ENCODE assay signal across 12 cellular contexts in the genomic region with DNA sequence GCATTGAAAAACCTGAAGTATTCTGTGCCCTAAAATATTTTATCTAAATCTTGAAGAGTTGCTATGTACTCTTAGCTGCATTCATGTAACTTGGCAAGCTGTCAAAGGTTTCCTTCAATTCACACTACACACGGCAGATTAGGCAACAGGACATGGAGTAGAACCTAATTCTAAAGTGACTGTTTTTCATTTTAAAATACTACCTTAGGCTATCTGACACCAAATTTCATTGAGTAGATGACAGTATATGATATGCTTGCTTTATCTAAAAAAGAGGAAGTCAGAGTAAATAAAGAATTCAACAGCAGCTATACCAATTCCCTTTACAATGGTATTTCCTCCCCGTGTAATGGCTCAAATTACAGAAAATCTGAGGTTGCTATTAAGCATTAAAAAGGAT. TPM values are rescaled to one million over a fixed set of nuclear protein-coding genes. Genes with fewer than 3 reads are reported as not detected.
A peak's percentile ranks its signal among the peaks of the same experiment; 100 is the strongest.
DNase-seq lines count a peak whose midpoint lies in the region; ATAC-seq, FAIRE-seq and TF ChIP-seq lines count a peak whose summit lies in the region.
"Had no signal": no experiment of that assay in that cellular context is flagged by ENCODE, and none has a peak within 500 bp of the region (broad histone marks: within the 10 kb centered on the region; RNA-seq: fewer than 3 reads in every experiment).

No MANE protein-coding gene starts in this region.

- peaks cover 9 to 24% of the 10 kb centered on the region in 2 experiments; a peak in 3 of 4 replicates for H3K79me1 ChIP-seq in IMR-90 (ENCODE audit: low read depth in 1 of 2, low read length in 2 of 2)

- no peaks in the 10 kb centered on the region for H3K9me1 ChIP-seq in IMR-90 (ENCODE audit: insufficient read depth, low read length)

- no peak overlapping the region for H2AFZ ChIP-seq in IMR-90 (replicated peaks; ENCODE audit: low read length, poor library complexity)
- H2AFZ ChIP-seq: parathyroid adenoma had no signal

- no peak overlapping the region for H2AK5ac ChIP-seq in IMR-90 (ENCODE audit: low read depth, low read length)

- no peak overlapping the region for H3K4me3 Mint-ChIP-seq in activated T-cell treated with anti-CD3 and anti-CD28 coated beads, Interleukin-2, amount 50 U/mL, for 4 hours
- H3K4me3 Mint-ChIP-seq: activated naive CD8-positive, alpha-beta T cell treated with anti-CD3 and anti-CD28 coated beads for 36 hours; B cell had no signal

- WGBS in A549 (ENCODE audit: missing lambda C conversion rate) = 25% methylated on average over 2 of the region's 2 CpGs
- no CpG with 5 or more reads among the region's 2 CpGs for WGBS in IMR-90 (ENCODE audit: extremely low coverage in 2 of 2, insufficient read length in 1 of 2), 2 experiments
- 32 to 33% methylated on average over 2 of the region's 2 CpGs for WGBS in heart right ventricle, 2 donors

- no peak overlapping the region for H3K18ac ChIP-seq in IMR-90 (ENCODE audit: low read depth, low read length)

- no peak overlapping the region for H3K23ac ChIP-seq in IMR-90 (ENCODE audit: low read depth, low read length)

- H2BK20ac ChIP-seq in IMR-90 (ENCODE audit: low read depth, low read length) = no peak overlapping the region

- TF ChIP-seq RAD21 in A549 (conservative IDR thresholded peaks at IDR 0.05 in 1 of 2, IDR thresholded peaks at IDR 0.05 in 1 of 2) = no peak
- no peak for TF ChIP-seq RAD21 in IMR-90 (IDR thresholded peaks at IDR 0.05; ENCODE audit: low read length)

- H3K27ac ChIP-seq in A549 (no peak overlapping the region; a peak in 1 of 6 replicates), IMR-90 (ENCODE audit: insufficient read depth, low read length) (no peak overlapping the region), heart right ventricle (peak overlapping the region in 8 of 10 donors; percentile 1 to 59 (median 22))
- H3K27ac ChIP-seq: parathyroid adenoma had no signal

- H4K20me1 ChIP-seq in IMR-90 (ENCODE audit: insufficient read depth, low read length) = no peaks in the 10 kb centered on the region; the same call in none of the 2 replicates

- CTCF ChIA-PET in A549 (lab: Yijun Ruan, JAX) (interaction anchor here (1.0 to 5.6 kb wide), 7 partner anchors 16 to 397 kb away, joined by 3 to 38 read pairs (median 4); a partner anchor contains a TSS), IMR-90 (lab: Yijun Ruan, JAX) (interaction anchor here (1.3 to 2.7 kb wide), 3 partner anchors 13 to 82 kb away, joined by 3 to 10 read pairs (median 3); no protein-coding TSS in a partner anchor)

- H3K14ac ChIP-seq in IMR-90 (replicated peaks; ENCODE audit: low read depth, low read length) = no peak overlapping the region

- no peak overlapping the region for H4K5ac ChIP-seq in IMR-90 (ENCODE audit: low read depth, low read length)

- no peak overlapping the region for H2BK5ac ChIP-seq in IMR-90 (ENCODE audit: low read depth, low read length, poor library complexity, severe bottlenecking)

- peak; percentile 81 for FAIRE-seq in A549 (lab: Jason Lieb, UNC)

- H2BK120ac ChIP-seq in IMR-90 (ENCODE audit: low read depth, low read length) = no peak overlapping the region

- H3K9me3 ChIP-seq in A549 (peaks cover 14% of the 10 kb centered on the region), IMR-90 (ENCODE audit: control insufficient read depth, insufficient read depth, low read length) (no peaks in the 10 kb centered on the region), heart right ventricle (peaks cover 0 to 21% (median 0%) of the 10 kb centered on the region in 11 donors)

- DNase-seq in A549 (ENCODE audit: low read depth in 1 of 2, low spot score in 1 of 2) (peak in 1 of 2 experiments; percentile 25), IMR-90 (peak; percentile 56), amniotic epithelial cell (ENCODE audit: low read depth) (peak; percentile 77), heart right ventricle (peak in 1 of 2 donors; percentile 45), activated gamma-delta T cell (lab: John Stamatoyannopoulos, UW) (no peak)
- no peak for DNase-seq in activated T-cell treated with anti-CD3 and anti-CD28 coated beads, Interleukin-2, amount 50 U/mL, for 4 hours
- DNase-seq: activated CD4-positive, alpha-beta T cell treated with anti-CD3 and anti-CD28 coated beads for 48 hours; activated naive CD8-positive, alpha-beta T cell treated with anti-CD3 and anti-CD28 coated beads for 36 hours had no signal

- in situ Hi-C loops in IMR-90 (cut with MboI; ENCODE audit: low sequenced_read_pairs) = no loop called here

- H3K56ac ChIP-seq in IMR-90 (ENCODE audit: extremely low read depth, insufficient read depth, low read length) = no peak overlapping the region; the same call in 1 of the 2 replicates

- no peak overlapping the region for H3K4ac ChIP-seq in IMR-90 (ENCODE audit: low read depth, low read length)

- H3K27me3 ChIP-seq in IMR-90 (ENCODE audit: control insufficient read depth, insufficient read depth, low read length) = no peaks in the 10 kb centered on the region
- no peaks in the 10 kb centered on the region for H3K27me3 ChIP-seq in heart right ventricle

- no peak for TF ChIP-seq EP300 in A549 (IDR thresholded peaks at IDR 0.05)

- H3K27me3 Mint-ChIP-seq in activated T-cell treated with anti-CD3 and anti-CD28 coated beads, Interleukin-2, amount 50 U/mL, for 4 hours (ENCODE audit: low read depth) = no peaks in the 10 kb centered on the region
- H3K27me3 Mint-ChIP-seq: activated naive CD8-positive, alpha-beta T cell treated with anti-CD3 and anti-CD28 coated beads for 36 hours; B cell had no signal

- no peaks in the 10 kb centered on the region for H3K36me3 ChIP-seq in IMR-90 (ENCODE audit: control insufficient read depth, insufficient read depth, low read length)
- peaks cover 0 to 11% (median 0%) of the 10 kb centered on the region in 9 donors for H3K36me3 ChIP-seq in heart right ventricle

- TF ChIP-seq CTCF in A549 (IDR thresholded peaks at IDR 0.05) (no peak), IMR-90 (conservative IDR thresholded peaks at IDR 0.05; ENCODE audit: low read depth, low read length) (no peak), heart right ventricle (IDR thresholded peaks at IDR 0.05) (no peak)

- no TSS peak for BruUV-seq in IMR-90 (replicated peaks; lab: Mats Ljungman, UMichigan)

- POLR2A ChIA-PET in A549 (lab: Yijun Ruan, JAX) (interaction anchor here (1.3 kb wide), 1 partner anchor 82 kb away, joined by 4 read pairs; no protein-coding TSS in a partner anchor), IMR-90 (lab: Charles Lee; ENCODE audit: unreplicated experiment) (no interaction called here)

- no peak for TF ChIP-seq POLR2A in A549 (IDR thresholded peaks at IDR 0.05; ENCODE audit: low read length)
- TF ChIP-seq POLR2A in IMR-90 (IDR thresholded peaks at IDR 0.05; ENCODE audit: low read depth, low read length) = no peak

- H3K9me3 Mint-ChIP-seq in activated T-cell treated with anti-CD3 and anti-CD28 coated beads, Interleukin-2, amount 50 U/mL, for 4 hours = no peaks in the 10 kb centered on the region

- H3K9ac ChIP-seq in IMR-90 (ENCODE audit: low read depth, low read length) = no peak overlapping the region
- H3K9ac ChIP-seq: parathyroid adenoma had no signal

- no peak overlapping the region for H2AK9ac ChIP-seq in IMR-90 (replicated peaks; ENCODE audit: low read depth, low read length, poor library complexity)

- no peak overlapping the region for H4K8ac ChIP-seq in IMR-90 (ENCODE audit: low read depth in 2 of 2, low read length in 2 of 2)

- dilution Hi-C loops in IMR-90 (cut with HindIII; ENCODE audit: low sequenced_read_pairs, unreplicated experiment) = no loop called here

- H3K4me3 ChIP-seq in A549 (no peak overlapping the region), IMR-90 (ENCODE audit: insufficient read depth, low read depth, low read length) (no peak overlapping the region), heart right ventricle (no peak overlapping the region)

- no peak overlapping the region for H4K91ac ChIP-seq in IMR-90 (ENCODE audit: insufficient read depth, low read depth, low read length)

- ATAC-seq in A549 (peak in 1 of 2 experiments; percentile 56; a peak in 3 of 6 replicates), IMR-90 (ENCODE audit: low read depth) (no peak), heart right ventricle (peak; percentile 54 to 93 (median 80)), GM19397 (IDR thresholded peaks at IDR 0.05; ENCODE audit: unreplicated experiment) (no peak)
- no peak for ATAC-seq in activated T-cell treated with anti-CD3 and anti-CD28 coated beads, Interleukin-2, amount 50 U/mL, for 4 hours
- ATAC-seq in activated CD4-positive, CD25-positive, alpha-beta regulatory T cell treated with anti-CD3 and anti-CD28 coated beads, Interleukin-2, amount 50 U/mL, for 24 hours = no peak

- peaks cover 5% of the 10 kb centered on the region for H3K36me3 Mint-ChIP-seq in activated T-cell treated with anti-CD3 and anti-CD28 coated beads, Interleukin-2, amount 50 U/mL, for 4 hours (ENCODE audit: insufficient read depth)

- H2BK15ac ChIP-seq in IMR-90 (ENCODE audit: low read depth, low read length) = no peak overlapping the region

- H3K4me2 ChIP-seq in A549 (peak overlapping the region; percentile 46), IMR-90 (ENCODE audit: low read depth, low read length) (no peak overlapping the region)

- intact Hi-C loops in IMR-90 (cut with micrococcal nuclease) = no loop called here
- intact Hi-C loops in heart right ventricle (cut with DNase I) = no loop called here

- peaks cover 38% of the 10 kb centered on the region for H3K4me1 ChIP-seq in A549
- H3K4me1 ChIP-seq in IMR-90 (ENCODE audit: control insufficient read depth, insufficient read depth, low read length) = peaks cover 2% of the 10 kb centered on the region; the same call in 1 of the 2 replicates
- H3K4me1 ChIP-seq in heart right ventricle = peaks cover 0 to 58% (median 42%) of the 10 kb centered on the region in 9 donors

- no peaks in the 10 kb centered on the region for H3K4me1 Mint-ChIP-seq in activated T-cell treated with anti-CD3 and anti-CD28 coated beads, Interleukin-2, amount 50 U/mL, for 4 hours (ENCODE audit: low read depth)

TF ChIP-seq in A549, 52 proteins besides CTCF, POLR2A, EP300 and RAD21 (continues in another document):
- no peak for TF ChIP-seq GATA3 (IDR thresholded peaks at IDR 0.05; ENCODE audit: borderline replicate concordance)

TF ChIP-seq in IMR-90, 13 proteins besides CTCF, POLR2A, EP300 and RAD21 (continues in another document):
- no peak for TF ChIP-seq FOS (IDR thresholded peaks at IDR 0.05; ENCODE audit: low read depth, low read length)
- peak; percentile 55 for TF ChIP-seq CEBPB (IDR thresholded peaks at IDR 0.05; ENCODE audit: low read depth, low read length)

RNA-seq across cellular contexts. Expression of a gene that starts 45.4 kb away (rescaled TPM):
- 24.7 and 28.3 TPM in 2 replicates for polyA plus RNA-seq in A549 (2011; rRNA removed)
- 4.9 and 6.5 TPM in 2 replicates for polyA plus RNA-seq in A549 (2012; cell fraction: cytosol; rRNA removed)
- polyA plus RNA-seq in A549 (2012; cell fraction: nucleus; rRNA removed) = 11.3 and 11.4 TPM in 2 replicates
- 14.3 to 18.5 TPM (median 15.5 TPM) in 3 replicates for polyA plus RNA-seq in A549 (2017; fragmentation: RNase III; extraction: RNeasy Plus Mini Kit Qiagen cat#74134 plus additional on column Dnase treatment)
- 42.2 and 45.6 TPM in 2 replicates for polyA minus RNA-seq in A549 (2011; rRNA and poly(A)+ RNA removed)
- total RNA-seq in IMR-90 (2012; rRNA removed) = 29.4 and 29.7 TPM in 2 replicates
- polyA plus RNA-seq in IMR-90 (2012; rRNA removed) = 9.0 and 10.2 TPM in 2 replicates
- polyA plus RNA-seq in IMR-90 (2012; cell fraction: cytosol; rRNA removed) = 4.8 and 12.8 TPM in 2 replicates
- 10.8 and 17.1 TPM in 2 replicates for polyA plus RNA-seq in IMR-90 (2012; cell fraction: nucleus; rRNA removed; ENCODE audit: low replicate concordance)
- total RNA-seq in heart right ventricle = 100 to 1,000 TPM in 9 of 10 donors, 10 to 100 TPM in 1; 97.9 to 243 (median 158) TPM
- polyA plus RNA-seq in heart right ventricle = 10 to 100 TPM; 16.3 to 20.2 TPM
- 1 to 10 TPM; 6.5 to 7.3 (median 6.8) TPM for total RNA-seq in activated T-cell treated with anti-CD3 and anti-CD28 coated beads, Interleukin-2, amount 50 U/mL, for 4 hours

Comparison
In these comparisons a context has a peak if more than half of its experiments do, and no peak if none do; other contexts are left out.
1. ATAC-seq: peak in heart right ventricle (8 of 8); none in IMR-90 (single experiment), GM19397 (single experiment), activated T-cell treated with anti-CD3 and anti-CD28 coated beads, Interleukin-2, amount 50 U/mL, for 4 hours (0 of 2) and activated CD4-positive, CD25-positive, alpha-beta regulatory T cell treated with anti-CD3 and anti-CD28 coated beads, Interleukin-2, amount 50 U/mL, for 24 hours (0 of 2).
2. DNase-seq: peak in IMR-90 (single experiment) and amniotic epithelial cell (single experiment); none in activated T-cell treated with anti-CD3 and anti-CD28 coated beads, Interleukin-2, amount 50 U/mL, for 4 hours (single experiment) and activated gamma-delta T cell (single experiment).
3. H3K27ac ChIP-seq: peak in heart right ventricle (8 of 10); none in A549 (0 of 2) and IMR-90 (single experiment).